Comparison of ENCODE assay signal across 10 cellular contexts in genomic region chr2:39141346-39142011, GRCh38. TPM values are rescaled to one million over a fixed set of nuclear protein-coding genes. Genes with fewer than 3 reads are reported as not detected.
A peak's percentile ranks its signal among the peaks of the same experiment; 100 is the strongest.
DNase-seq lines count a peak whose midpoint lies in the region; ATAC-seq, FAIRE-seq and TF ChIP-seq lines count a peak whose summit lies in the region.
"Had no signal": no experiment of that assay in that cellular context is flagged by ENCODE, and none has a peak within 500 bp of the region (broad histone marks: within the 10 kb centered on the region; RNA-seq: fewer than 3 reads in every experiment).

No MANE protein-coding gene starts in this region.

- 30% methylated on average over 6 of the region's 6 CpGs for WGBS in esophagus muscularis mucosa

- H3K27me3 ChIP-seq in CD4-positive, CD25-positive, alpha-beta regulatory T cell (ENCODE audit: control insufficient read depth, insufficient read depth, low read length): no peaks in the 10 kb centered on the region
- no peaks in the 10 kb centered on the region for H3K27me3 ChIP-seq in esophagus muscularis mucosa

- H3K9me3 ChIP-seq in CD4-positive, CD25-positive, alpha-beta regulatory T cell (ENCODE audit: control insufficient read depth in 2 of 2, low read length in 2 of 2): no peaks in the 10 kb centered on the region
- no peaks in the 10 kb centered on the region for H3K9me3 ChIP-seq in esophagus muscularis mucosa

- no peak overlapping the region for H3K4me3 Mint-ChIP-seq in CD4-positive, CD25-positive, alpha-beta regulatory T cell
- H3K4me3 Mint-ChIP-seq: activated CD8-positive, alpha-beta T cell treated with anti-CD3 and anti-CD28 coated beads, Interleukin-2, amount 10 ng/mL, durations not matched to agents 7 days and 5 days had no signal

- no peaks in the 10 kb centered on the region for H3K36me3 ChIP-seq in CD4-positive, CD25-positive, alpha-beta regulatory T cell (ENCODE audit: control insufficient read depth, insufficient read depth, low read length)
- no peaks in the 10 kb centered on the region for H3K36me3 ChIP-seq in esophagus muscularis mucosa

- FAIRE-seq in GM19239 (lab: Jason Lieb, UNC): peak; percentile 21

- H3K27ac Mint-ChIP-seq in CD4-positive, CD25-positive, alpha-beta regulatory T cell: peak overlapping the region in 2 of 3 donors; percentile 27 to 32

- no peak for TF ChIP-seq POLR2A in esophagus muscularis mucosa (IDR thresholded peaks at IDR 0.05; ENCODE audit: low read depth)

- peaks cover 28% of the 10 kb centered on the region for H3K27me3 Mint-ChIP-seq in CD4-positive, CD25-positive, alpha-beta regulatory T cell

- no peak for TF ChIP-seq EP300 in esophagus muscularis mucosa (IDR thresholded peaks at IDR 0.05)

- H3K4me1 ChIP-seq in CD4-positive, CD25-positive, alpha-beta regulatory T cell (ENCODE audit: control insufficient read depth, insufficient read depth, low read length, poor library complexity, severe bottlenecking): peaks cover 10% of the 10 kb centered on the region
- peaks cover 11 to 43% (median 18%) of the 10 kb centered on the region in 4 donors for H3K4me1 ChIP-seq in esophagus muscularis mucosa

- H3K36me3 Mint-ChIP-seq in CD4-positive, CD25-positive, alpha-beta regulatory T cell: no peaks in the 10 kb centered on the region

- no peak for DNase-seq in CD4-positive, CD25-positive, alpha-beta regulatory T cell
- DNase-seq in GM19239 (ENCODE audit: insufficient read length, low spot score) (no peak), MV-4-11 (lab: John Stamatoyannopoulos, UW) (peak; percentile 23), esophagus muscularis mucosa (ENCODE audit: extremely low spot score) (no peak), SHP77 (lab: John Stamatoyannopoulos, UW) (no peak), KG1 (lab: John Stamatoyannopoulos, UW) (no peak), NCI-H1436 treated with DMSO at 0.1 percent for 48 hours (lab: John Stamatoyannopoulos, UW) (no peak)
- no peak for DNase-seq in stimulated activated CD4-positive, alpha-beta T cell treated with anti-CD3 and anti-CD28 coated beads, Interleukin-12 subunit alpha, Interleukin-12 subunit beta, amount 100 ng/mL, for 4 hours
- DNase-seq: NK-92 treated with Interleukin-12 subunit alpha and Interleukin-12 subunit beta, amount 100 ng/mL, for 24 hours had no signal

- intact Hi-C loops in esophagus muscularis mucosa (cut with DNase I): no loop called here

- no peak overlapping the region for H3K4me3 ChIP-seq in CD4-positive, CD25-positive, alpha-beta regulatory T cell (ENCODE audit: low read depth, low read length)
- no peak overlapping the region for H3K4me3 ChIP-seq in esophagus muscularis mucosa

- H3K27ac ChIP-seq in CD4-positive, CD25-positive, alpha-beta regulatory T cell (ENCODE audit: insufficient read depth, low read length, poor library complexity, severe bottlenecking): no peak overlapping the region
- peak overlapping the region; percentile 9 to 54 (median 27) for H3K27ac ChIP-seq in esophagus muscularis mucosa (replicated peaks in 1 of 4)

- TF ChIP-seq CTCF in esophagus muscularis mucosa (IDR thresholded peaks at IDR 0.05): no peak

- no peaks in the 10 kb centered on the region for H3K9me3 Mint-ChIP-seq in CD4-positive, CD25-positive, alpha-beta regulatory T cell

- H3K4me1 Mint-ChIP-seq in CD4-positive, CD25-positive, alpha-beta regulatory T cell: peaks cover 19 to 42% (median 29%) of the 10 kb centered on the region in 4 donors

- ATAC-seq in CD4-positive, CD25-positive, alpha-beta regulatory T cell (ENCODE audit: low read depth in 2 of 2): no peak
- ATAC-seq: activated CD8-positive, alpha-beta T cell treated with anti-CD3 and anti-CD28 coated beads, Interleukin-2, amount 10 ng/mL, durations not matched to agents 7 days and 5 days had no signal

RNA-seq across cellular contexts. Expression of gene SOS1, which starts 20.6 kb away (rescaled TPM):
- total RNA-seq in CD4-positive, CD25-positive, alpha-beta regulatory T cell: 50.4 TPM
- 10 to 100 TPM in 3 of 4 donors, 1 to 10 TPM in 1; 5.5 to 15.2 (median 11.9) TPM for polyA plus RNA-seq in CD4-positive, CD25-positive, alpha-beta regulatory T cell
- 10 to 100 TPM; 33.3 to 48.6 (median 35.7) TPM for total RNA-seq in esophagus muscularis mucosa
